8 cellular contexts compared by ENCODE assay signal in genomic region chr2:75064691-75065396, GRCh38.
A peak's percentile ranks its signal among the peaks of the same experiment; 100 is the strongest.
DNase-seq lines count a peak whose midpoint lies in the region; ATAC-seq, FAIRE-seq and TF ChIP-seq lines count a peak whose summit lies in the region.

No MANE protein-coding gene starts in this region.

- TF ChIP-seq CTCF in foreskin fibroblast (IDR thresholded peaks at IDR 0.05; ENCODE audit: low read depth, low read length) (peak; percentile 75), parathyroid adenoma (IDR thresholded peaks at IDR 0.05) (peak; percentile 49)

- peak; percentile 79 for FAIRE-seq in GM12892 (lab: Jason Lieb, UNC)

- H2AFZ ChIP-seq in ACC112 (ENCODE audit: low read length, unreplicated experiment) (peak overlapping the region; percentile 45), parathyroid adenoma (no peak overlapping the region)

- H3K4me2 ChIP-seq in parathyroid adenoma (ENCODE audit: low read length) = no peak overlapping the region

- H3K4me3 ChIP-seq in ACC112 (ENCODE audit: low read depth, low read length) (peak overlapping the region; percentile 15; the same call in 1 of the 2 replicates), NT2/D1 (ENCODE audit: insufficient read length, low read depth) (no peak overlapping the region), foreskin fibroblast (ENCODE audit: low read depth in 1 of 2, low read length in 2 of 2) (no peak overlapping the region), parathyroid adenoma (ENCODE audit: low read depth, low read length) (no peak overlapping the region)

- peaks cover 20% of the 10 kb centered on the region for H3K4me1 ChIP-seq in ACC112 (ENCODE audit: control insufficient read depth, insufficient read depth, low read length, unreplicated experiment)
- H3K4me1 ChIP-seq in NT2/D1 (ENCODE audit: insufficient read depth, insufficient read length) = no peaks in the 10 kb centered on the region
- no peaks in the 10 kb centered on the region for H3K4me1 ChIP-seq in parathyroid adenoma

- ATAC-seq in HG03175 (IDR thresholded peaks at IDR 0.05; ENCODE audit: unreplicated experiment) (peak; percentile 76), HG02970 (IDR thresholded peaks at IDR 0.05; ENCODE audit: low FRiP score, unreplicated experiment) (no peak)

- H3K9me3 ChIP-seq in NT2/D1 (ENCODE audit: insufficient read depth, low read length) (peaks cover 5% of the 10 kb centered on the region; the same call in 1 of the 2 replicates), parathyroid adenoma (ENCODE audit: control insufficient read depth, low read length) (no peaks in the 10 kb centered on the region)

- H3K9ac ChIP-seq in NT2/D1 (ENCODE audit: insufficient read length, low read depth) = no peak overlapping the region
- H3K9ac ChIP-seq in parathyroid adenoma = no peak overlapping the region

- DNase-seq in GM12892 (ENCODE audit: insufficient read length) (peak; percentile 20), NT2/D1 (ENCODE audit: low read depth, low spot score) (peak; percentile 56), activated T-cell treated with anti-CD3 and anti-CD28 coated beads for 48 hours (ENCODE audit: low read depth) (peak; percentile 40), foreskin fibroblast (peak; percentile 30 to 70)

- peak overlapping the region; percentile 92 for H3K27ac ChIP-seq in ACC112 (ENCODE audit: low read depth, low read length)
- H3K27ac ChIP-seq in parathyroid adenoma = no peak overlapping the region

- no peak for TF ChIP-seq POLR2A in GM12892 (IDR thresholded peaks at IDR 0.05; ENCODE audit: low read depth, low read length)

- H3K36me3 ChIP-seq in ACC112 (ENCODE audit: insufficient read depth, low read length) (no peaks in the 10 kb centered on the region), NT2/D1 (ENCODE audit: insufficient read depth, insufficient read length, low read length) (no peaks in the 10 kb centered on the region), parathyroid adenoma (ENCODE audit: control insufficient read depth, insufficient read depth, low read length) (no peaks in the 10 kb centered on the region)

- H3K27me3 ChIP-seq in ACC112 (ENCODE audit: insufficient read depth, low read length) (no peaks in the 10 kb centered on the region), NT2/D1 (ENCODE audit: insufficient read depth, insufficient read length) (no peaks in the 10 kb centered on the region), parathyroid adenoma (ENCODE audit: control insufficient read depth, insufficient read depth, low read length) (no peaks in the 10 kb centered on the region)

- H3K79me2 ChIP-seq in ACC112 (ENCODE audit: control insufficient read depth, insufficient read depth, low read length, unreplicated experiment) (no peaks in the 10 kb centered on the region), parathyroid adenoma (no peaks in the 10 kb centered on the region)
